9 cellular contexts compared by ENCODE assay signal in the genomic region with DNA sequence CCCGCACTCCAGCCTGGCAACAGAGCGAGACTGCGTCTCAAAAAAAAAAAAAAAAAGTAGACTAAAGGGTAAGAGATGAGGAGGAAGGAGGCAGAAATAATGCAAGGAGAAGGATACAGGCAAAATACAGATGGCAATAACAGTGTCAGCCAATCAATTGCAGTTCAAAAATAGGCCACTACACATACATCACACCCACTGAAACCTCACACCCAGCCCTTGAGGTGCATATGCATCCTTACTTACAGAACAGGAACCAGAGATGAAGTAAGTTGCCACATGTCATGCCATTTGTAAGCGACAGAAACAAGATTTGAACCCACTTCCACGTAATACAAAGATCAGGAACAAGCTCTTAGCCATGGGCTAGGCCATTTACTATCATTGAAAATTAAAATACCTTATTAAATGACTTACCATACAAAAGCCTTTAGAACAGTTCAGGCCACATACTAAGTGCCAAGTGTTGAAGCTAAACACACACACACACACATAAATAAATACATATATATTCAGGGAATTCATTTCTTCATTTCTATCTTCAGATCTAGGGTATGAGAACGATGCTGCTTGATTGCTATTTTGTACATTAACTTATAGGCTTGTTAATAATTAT.
DNase-seq lines count a peak whose midpoint lies in the region; ATAC-seq and TF ChIP-seq lines count a peak whose summit lies in the region.
"Had no signal": no experiment of that assay in that cellular context is flagged by ENCODE, and none has a peak within 500 bp of the region (broad histone marks: within the 10 kb centered on the region; RNA-seq: fewer than 3 reads in every experiment).

No MANE protein-coding gene starts in this region.

- H3K4me3 ChIP-seq in BLaER1 (no peak overlapping the region), prostate gland (no peak overlapping the region)

- H3K27ac ChIP-seq in BLaER1 (no peak overlapping the region), prostate gland (peak overlapping the region; percentile 60 to 68)

- peak overlapping the region; percentile 55; the same call in 1 of the 2 replicates for H3K4me2 ChIP-seq in BLaER1

- no peak for TF ChIP-seq CTCF in prostate gland (IDR thresholded peaks at IDR 0.05)

- H3K36me3 ChIP-seq in BLaER1 = peaks cover 15% of the 10 kb centered on the region
- H3K36me3 ChIP-seq in prostate gland = no peaks in the 10 kb centered on the region

- peaks cover 18% of the 10 kb centered on the region for H3K4me1 ChIP-seq in BLaER1
- H3K4me1 ChIP-seq in prostate gland (replicated peaks) = no peaks in the 10 kb centered on the region

- DNase-seq in SIG-M5 treated with dmso at 0.1 percent for 504 hours (lab: John Stamatoyannopoulos, UW; ENCODE audit: unreplicated experiment) (peak; percentile 90), prostate gland (ENCODE audit: low spot score) (no peak), midbrain (lab: John Stamatoyannopoulos, UW) (no peak), inferior parietal cortex (ENCODE audit: extremely low spot score) (no peak)
- peak; percentile 9 for DNase-seq in activated naive CD8-positive, alpha-beta T cell treated with anti-CD3 and anti-CD28 coated beads, Interleukin-2, amount 50 U/mL, for 16 hours (ENCODE audit: low read depth, low spot score)
- DNase-seq: NCI-H187 treated with DMSO at 0.1 percent for 48 hours had no signal

- ATAC-seq in GM21447 (IDR thresholded peaks at IDR 0.05; ENCODE audit: unreplicated experiment) = no peak
- no peak for ATAC-seq in HG03135 (IDR thresholded peaks at IDR 0.05; ENCODE audit: unreplicated experiment)

- no peak for TF ChIP-seq POLR2A in prostate gland (IDR thresholded peaks at IDR 0.05)

- no peaks in the 10 kb centered on the region for H3K27me3 ChIP-seq in BLaER1
- H3K27me3 ChIP-seq in prostate gland (replicated peaks; ENCODE audit: insufficient read depth) = no peaks in the 10 kb centered on the region

- intact Hi-C loops in prostate gland (cut with DNase I) = no loop called here

- WGBS in prostate gland = 85% methylated on average over 6 of the region's 6 CpGs

- H4K20me1 ChIP-seq in BLaER1 = no peaks in the 10 kb centered on the region

- no peak overlapping the region for H3K9ac ChIP-seq in BLaER1

- H3K9me3 ChIP-seq in BLaER1 (peaks cover 28% of the 10 kb centered on the region), prostate gland (no peaks in the 10 kb centered on the region)

Comparison
In these comparisons a context has a peak if more than half of its experiments do, and no peak if none do; other contexts are left out.
1. DNase-seq: peak in SIG-M5 treated with dmso at 0.1 percent for 504 hours (single experiment) and activated naive CD8-positive, alpha-beta T cell treated with anti-CD3 and anti-CD28 coated beads, Interleukin-2, amount 50 U/mL, for 16 hours (single experiment); none in prostate gland (single experiment), midbrain (single experiment) and inferior parietal cortex (single experiment).